Comparison of ENCODE assay signal across 8 cellular contexts in the genomic region with DNA sequence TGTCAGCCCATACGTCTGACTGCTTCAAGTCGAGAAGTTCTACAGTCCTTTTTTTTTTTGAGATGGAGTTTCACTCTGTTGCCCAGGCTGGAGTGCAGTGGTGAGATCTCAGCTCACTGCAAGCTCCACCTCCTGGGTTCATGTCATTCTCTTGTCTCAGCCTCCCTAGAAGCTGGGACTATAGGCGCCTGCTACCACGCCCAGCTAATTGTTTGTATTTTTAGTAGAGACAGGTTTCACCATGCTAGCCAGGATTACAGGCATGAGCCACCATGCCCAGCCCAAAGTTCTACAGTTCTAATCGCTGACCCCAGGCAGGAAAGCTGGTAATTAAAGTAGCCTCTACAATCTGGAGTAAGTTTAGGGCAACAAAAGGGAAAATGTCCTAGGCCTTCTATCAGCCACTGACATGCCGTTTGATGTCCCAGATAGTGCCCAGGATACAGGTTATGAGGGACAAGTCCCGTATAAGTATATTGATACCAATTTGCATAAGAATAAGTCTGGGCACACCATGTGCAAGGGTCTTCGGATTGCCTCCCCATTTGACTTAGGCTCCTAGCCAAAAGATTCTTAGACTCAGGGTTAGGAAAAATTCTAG.
A peak's percentile ranks its signal among the peaks of the same experiment; 100 is the strongest.
DNase-seq lines count a peak whose midpoint lies in the region; ATAC-seq and TF ChIP-seq lines count a peak whose summit lies in the region.

No MANE protein-coding gene starts in this region.

- H3K27me3 ChIP-seq in right cardiac atrium (ENCODE audit: control insufficient read depth, insufficient read depth): no peaks in the 10 kb centered on the region
- H3K27me3 ChIP-seq in Peyer's patch: no peaks in the 10 kb centered on the region
- H3K27me3 ChIP-seq in transverse colon: no peaks in the 10 kb centered on the region
- no peaks in the 10 kb centered on the region for H3K27me3 ChIP-seq in neural progenitor cell

- ATAC-seq in right cardiac atrium (no peak), Right ventricle myocardium superior (ENCODE audit: poor library complexity) (no peak), HG03066 (IDR thresholded peaks at IDR 0.05; ENCODE audit: low read depth, unreplicated experiment) (peak; percentile 39)

- H3K9me3 Mint-ChIP-seq in dendritic cell treated with granulocyte-macrophage colony-stimulating factor and Interleukin-4, amounts not matched to agents 40 ng/mL and 50 ng/mL, for 4 days: no peaks in the 10 kb centered on the region
- H3K9me3 Mint-ChIP-seq in neural progenitor cell: peaks cover 14% of the 10 kb centered on the region

- no peaks in the 10 kb centered on the region for H3K27me3 Mint-ChIP-seq in dendritic cell treated with granulocyte-macrophage colony-stimulating factor and Interleukin-4, amounts not matched to agents 40 ng/mL and 50 ng/mL, for 4 days
- H3K27me3 Mint-ChIP-seq in neural progenitor cell (ENCODE audit: insufficient read depth, low read depth): no peaks in the 10 kb centered on the region

- H3K27ac Mint-ChIP-seq in dendritic cell treated with granulocyte-macrophage colony-stimulating factor and Interleukin-4, amounts not matched to agents 40 ng/mL and 50 ng/mL, for 4 days: peak overlapping the region; percentile 93
- H3K27ac Mint-ChIP-seq in neural progenitor cell: no peak overlapping the region

- no peak for TF ChIP-seq CTCF in Peyer's patch (IDR thresholded peaks at IDR 0.05)
- TF ChIP-seq CTCF in transverse colon (IDR thresholded peaks at IDR 0.05): no peak
- no peak for TF ChIP-seq CTCF in neural progenitor cell (IDR thresholded peaks at IDR 0.05)

- H3K79me2 ChIP-seq in neural progenitor cell (ENCODE audit: low read depth): no peaks in the 10 kb centered on the region

- no peak overlapping the region for H3K4me2 ChIP-seq in neural progenitor cell

- intact Hi-C loops in right cardiac atrium (cut with DNase I): no loop called here
- intact Hi-C loops in Right ventricle myocardium superior (cut with DNase I): no loop called here
- intact Hi-C loops in dendritic cell treated with granulocyte-macrophage colony-stimulating factor and Interleukin-4, amounts not matched to agents 40 ng/mL and 50 ng/mL, for 4 days (cut with micrococcal nuclease): no loop called here
- intact Hi-C loops in transverse colon (cut with DNase I; ENCODE audit: low total_unique reads): no loop called here

- TF ChIP-seq POLR2A in Peyer's patch (IDR thresholded peaks at IDR 0.05) (no peak), transverse colon (IDR thresholded peaks at IDR 0.05) (no peak)

- no peak for DNase-seq in right cardiac atrium
- DNase-seq in Right ventricle myocardium superior: no peak
- peak in 1 of 3 donors; percentile 63 for DNase-seq in Peyer's patch
- peak; percentile 42 for DNase-seq in transverse colon
- DNase-seq in neural progenitor cell (ENCODE audit: low spot score): no peak
- no peak for DNase-seq in NCI-H1694 treated with DMSO at 0.1 percent for 48 hours (lab: John Stamatoyannopoulos, UW)

- no peaks in the 10 kb centered on the region for H4K20me1 ChIP-seq in neural progenitor cell (ENCODE audit: low read depth)

- TF ChIP-seq EP300 in transverse colon (IDR thresholded peaks at IDR 0.05; ENCODE audit: low read depth): no peak

- in situ Hi-C loops in transverse colon (cut with MboI; ENCODE audit: low pct_ligation_motif_present in 1 of 4, low pct_unique_long_range_greater_than_20kb in 1 of 4, low sequenced_read_pairs in 3 of 4): no loop called here

- H3K4me3 ChIP-seq in right cardiac atrium (ENCODE audit: low read length): peak overlapping the region; percentile 48
- peak overlapping the region; percentile 54 to 61 (median 58) for H3K4me3 ChIP-seq in Peyer's patch
- peak overlapping the region in 3 of 4 donors; percentile 41 to 60 (median 47) for H3K4me3 ChIP-seq in transverse colon
- no peak overlapping the region for H3K4me3 ChIP-seq in neural progenitor cell

- whole genome bisulfite sequencing in right cardiac atrium: 72% methylated on average over 8 of the region's 8 CpGs
- 39 to 47% methylated on average over 3 to 8 of the region's 8 CpGs for WGBS in transverse colon (ENCODE audit: low coverage in 1 of 2), 2 donors

- H3F3A ChIP-seq in neural progenitor cell (ENCODE audit: low read depth): no peaks in the 10 kb centered on the region

- H3K36me3 ChIP-seq in Peyer's patch: no peaks in the 10 kb centered on the region
- H3K36me3 ChIP-seq in transverse colon: no peaks in the 10 kb centered on the region
- H3K36me3 ChIP-seq in neural progenitor cell: no peaks in the 10 kb centered on the region

- H3K9me3 ChIP-seq in right cardiac atrium (ENCODE audit: control insufficient read depth, low read length) (peaks cover 8% of the 10 kb centered on the region), Peyer's patch (no peaks in the 10 kb centered on the region), transverse colon (no peaks in the 10 kb centered on the region), neural progenitor cell (ENCODE audit: low read depth) (no peaks in the 10 kb centered on the region)

- H3K9ac ChIP-seq in neural progenitor cell: no peak overlapping the region

- H3K4me1 Mint-ChIP-seq in dendritic cell treated with granulocyte-macrophage colony-stimulating factor and Interleukin-4, amounts not matched to agents 40 ng/mL and 50 ng/mL, for 4 days (ENCODE audit: low read depth): peaks cover 19% of the 10 kb centered on the region
- H3K4me1 Mint-ChIP-seq in neural progenitor cell: no peaks in the 10 kb centered on the region

- H3K27ac ChIP-seq in right cardiac atrium (ENCODE audit: low read length) (peak overlapping the region; percentile 73), Peyer's patch (peak overlapping the region; percentile 71 to 80 (median 78)), transverse colon (peak overlapping the region; percentile 74 to 86 (median 80)), neural progenitor cell (no peak overlapping the region)

- peak overlapping the region; percentile 79 for H3K4me3 Mint-ChIP-seq in dendritic cell treated with granulocyte-macrophage colony-stimulating factor and Interleukin-4, amounts not matched to agents 40 ng/mL and 50 ng/mL, for 4 days
- no peak overlapping the region for H3K4me3 Mint-ChIP-seq in neural progenitor cell

- no peak overlapping the region for H2AFZ ChIP-seq in neural progenitor cell (replicated peaks)

- no peaks in the 10 kb centered on the region for H3K36me3 Mint-ChIP-seq in dendritic cell treated with granulocyte-macrophage colony-stimulating factor and Interleukin-4, amounts not matched to agents 40 ng/mL and 50 ng/mL, for 4 days (ENCODE audit: low read depth)
- no peaks in the 10 kb centered on the region for H3K36me3 Mint-ChIP-seq in neural progenitor cell

- no peaks in the 10 kb centered on the region for H3K4me1 ChIP-seq in right cardiac atrium (ENCODE audit: control insufficient read depth, insufficient read depth, low read length)
- peaks cover 0 to 3% (median 1%) of the 10 kb centered on the region in 4 donors for H3K4me1 ChIP-seq in Peyer's patch
- peaks cover 0 to 11% (median 0%) of the 10 kb centered on the region in 4 donors for H3K4me1 ChIP-seq in transverse colon
- H3K4me1 ChIP-seq in neural progenitor cell: no peaks in the 10 kb centered on the region
